Comparison of ENCODE assay signal across 1 cellular context in the genomic region with DNA sequence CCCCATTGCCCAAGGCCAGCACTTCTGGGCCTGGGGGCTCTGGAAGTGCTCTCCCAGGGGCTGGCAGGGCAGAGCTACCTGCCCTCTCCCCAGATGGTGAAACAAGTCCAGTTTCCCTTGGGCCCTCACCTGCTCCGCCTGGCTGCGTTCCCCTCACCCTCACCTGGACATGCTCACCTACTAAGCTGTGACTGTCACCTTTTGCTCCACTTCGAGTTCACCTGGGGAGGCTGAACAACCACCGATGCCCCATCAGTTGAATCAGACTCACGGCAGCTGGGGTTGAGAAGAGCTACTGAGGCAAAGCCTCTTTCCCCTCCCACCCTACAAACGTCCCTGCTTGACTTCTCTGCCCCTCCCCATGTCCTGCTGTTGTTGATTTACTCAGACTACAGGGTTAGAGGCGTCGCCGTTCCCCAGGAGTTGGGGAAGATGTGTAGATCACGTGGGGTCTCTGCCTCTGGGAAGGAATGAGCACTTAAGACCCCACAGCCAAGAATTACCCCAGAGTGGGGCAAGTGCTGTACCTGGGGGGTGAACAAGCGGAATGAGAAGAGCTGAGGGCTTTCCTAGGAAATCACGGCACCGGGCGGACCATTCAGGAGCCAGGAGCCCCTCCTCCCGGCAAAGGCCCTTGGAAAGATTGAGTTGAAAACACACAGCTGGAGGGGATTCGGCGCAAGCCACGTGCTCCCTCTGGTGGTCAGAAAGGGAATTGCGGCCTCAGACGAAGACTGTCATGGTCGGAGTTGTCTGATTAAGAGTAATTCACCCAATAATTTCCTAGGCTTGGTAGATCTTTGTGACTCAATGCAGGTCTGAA.
TF ChIP-seq lines count a peak whose summit lies in the region.

No MANE protein-coding gene starts in this region.

TF ChIP-seq in GM23338, 12 proteins besides CTCF, POLR2A, EP300 and RAD21 (continued from another document):
- TF ChIP-seq ZNF462 (CRISPR knock-in tag; IDR thresholded peaks at IDR 0.05) (no peak), REST (IDR thresholded peaks at IDR 0.05; ENCODE audit: unreplicated experiment) (no peak), STAT1 (IDR thresholded peaks at IDR 0.05; ENCODE audit: unreplicated experiment) (no peak), ZNF114 (CRISPR knock-in tag; IDR thresholded peaks at IDR 0.05) (no peak)
